Comparison of ENCODE assay signal across 8 cellular contexts in genomic region chr17:73952498-73953205, GRCh38.
DNase-seq lines count a peak whose midpoint lies in the region; FAIRE-seq and TF ChIP-seq lines count a peak whose summit lies in the region.

No MANE protein-coding gene starts in this region.

- no peak overlapping the region for H3K4me3 Mint-ChIP-seq in activated naive CD8-positive, alpha-beta T cell treated with anti-CD3 and anti-CD28 coated beads for 36 hours

- no peak overlapping the region for H3K4me3 ChIP-seq in kidney (ENCODE audit: low read length in 2 of 2)

- FAIRE-seq in kidney (lab: Jason Lieb, UNC) = no peak

- H3K27ac Mint-ChIP-seq in activated naive CD8-positive, alpha-beta T cell treated with anti-CD3 and anti-CD28 coated beads for 36 hours = no peak overlapping the region

- peaks cover 16% of the 10 kb centered on the region for H3K27me3 Mint-ChIP-seq in activated naive CD8-positive, alpha-beta T cell treated with anti-CD3 and anti-CD28 coated beads for 36 hours

- H3K4me1 ChIP-seq in kidney (ENCODE audit: control insufficient read depth in 1 of 2, insufficient read depth in 1 of 2, low read depth in 1 of 2, low read length in 2 of 2) = no peaks in the 10 kb centered on the region

- peak; percentile 14 for TF ChIP-seq CTCF in kidney (IDR thresholded peaks at IDR 0.05; ENCODE audit: borderline replicate concordance, extremely low read depth, insufficient read depth)

- no peaks in the 10 kb centered on the region for H3K4me1 Mint-ChIP-seq in activated naive CD8-positive, alpha-beta T cell treated with anti-CD3 and anti-CD28 coated beads for 36 hours

- H3K27ac ChIP-seq in kidney (ENCODE audit: low read depth in 2 of 2, low read length in 2 of 2) = no peak overlapping the region

- no peaks in the 10 kb centered on the region for H3K9me3 ChIP-seq in kidney (ENCODE audit: control insufficient read depth in 1 of 2, low read length in 2 of 2)

- intact Hi-C loops in kidney (cut with DNase I) = no loop called here

- no peaks in the 10 kb centered on the region for H3K36me3 Mint-ChIP-seq in activated naive CD8-positive, alpha-beta T cell treated with anti-CD3 and anti-CD28 coated beads for 36 hours

- H3K9ac ChIP-seq in kidney (ENCODE audit: low read length in 2 of 2) = no peak overlapping the region

- DNase-seq in Daoy (ENCODE audit: low read depth) = peak; percentile 64
- peak; percentile 84 for DNase-seq in NCI-H82 (lab: John Stamatoyannopoulos, UW)
- DNase-seq in activated naive CD8-positive, alpha-beta T cell treated with anti-CD3 and anti-CD28 coated beads for 36 hours = peak; percentile 62
- peak; percentile 67 for DNase-seq in kidney
- peak in 2 of 3 donors; percentile 3 to 43 for DNase-seq in stimulated activated CD4-positive, alpha-beta T cell treated with anti-CD3 and anti-CD28 coated beads, TNF-alpha, amount 100 ng/mL, for 48 hours (ENCODE audit: low read depth in 3 of 3)
- DNase-seq in central memory CD4-positive, alpha-beta T cell = no peak
- DNase-seq in EL = no peak
- DNase-seq in AML-193 (lab: John Stamatoyannopoulos, UW) = no peak

- no peaks in the 10 kb centered on the region for H3K36me3 ChIP-seq in kidney (ENCODE audit: control insufficient read depth in 1 of 2, insufficient read depth in 2 of 2, low read length in 2 of 2)

- no peaks in the 10 kb centered on the region for H3K9me3 Mint-ChIP-seq in activated naive CD8-positive, alpha-beta T cell treated with anti-CD3 and anti-CD28 coated beads for 36 hours

Comparison
In these comparisons a context has a peak if more than half of its experiments do, and no peak if none do; other contexts are left out.
1. DNase-seq: peak in Daoy (single experiment), NCI-H82 (single experiment), activated naive CD8-positive, alpha-beta T cell treated with anti-CD3 and anti-CD28 coated beads for 36 hours (single experiment), kidney (single experiment) and stimulated activated CD4-positive, alpha-beta T cell treated with anti-CD3 and anti-CD28 coated beads, TNF-alpha, amount 100 ng/mL, for 48 hours (2 of 3); none in central memory CD4-positive, alpha-beta T cell (single experiment), EL (single experiment) and AML-193 (0 of 2).